ENCODE assay signal across 29 cellular contexts in genomic region chr1:94503153-94503552, GRCh38. TPM values are rescaled to one million over a fixed set of nuclear protein-coding genes. Genes with fewer than 3 reads are reported as not detected.
"Had no signal": no experiment of that assay in that cellular context is flagged by ENCODE, and none has a peak within 500 bp of the region (broad histone marks: within the 10 kb centered on the region; RNA-seq: fewer than 3 reads in every experiment).

No MANE protein-coding gene starts in this region.

- H3K4me3 ChIP-seq: coronary artery, dorsolateral prefrontal cortex, gastrocnemius medialis had no signal

- DNase-seq: activated CD4-positive, alpha-beta memory T cell treated with anti-CD3 and anti-CD28 coated beads for 36 hours; activated CD4-positive, alpha-beta T cell treated with anti-CD3 and anti-CD28 coated beads for 36 hours; activated CD4-positive, alpha-beta T cell treated with anti-CD3 and anti-CD28 coated beads, Interleukin-2, amount 10 ng/mL, durations not matched to agents 24 days and 14 days; activated CD4-positive, CD25-positive, alpha-beta regulatory T cell; activated CD4-positive, CD25-positive, alpha-beta regulatory T cell treated with anti-CD3 and anti-CD28 coated beads, Interleukin-2, amount 50 U/mL, for 72 hours; activated CD8-positive, alpha-beta memory T cell treated with anti-CD3 and anti-CD28 coated beads, Interleukin-2, amount 10 ng/mL, durations not matched to agents 7 days and 5 days; activated CD8-positive, alpha-beta memory T cell treated with anti-CD3 and anti-CD28 coated beads, Interleukin-2, amount 50 U/mL, for 4 hours; activated CD8-positive, alpha-beta T cell treated with anti-CD3 and anti-CD28 coated beads, Interleukin-2, amount 10 ng/mL, durations not matched to agents 7 days and 5 days; activated effector memory CD4-positive, alpha-beta T cell treated with anti-CD3 and anti-CD28 coated beads, Interleukin-2, amount 50 U/mL, for 16 hours; activated naive CD4-positive, alpha-beta T cell treated with anti-CD3 and anti-CD28 coated beads, Interleukin-2, amount 50 U/mL, for 16 hours; activated T-cell treated with anti-CD3 and anti-CD28 coated beads, Interleukin-2, amount 50 U/mL, for 1 hour; activated T-cell treated with anti-CD3 and anti-CD28 coated beads, Interleukin-2, amount 50 U/mL, for 48 hours; amniotic stem cell; anterior cingulate cortex; brain microvascular endothelial cell; dorsolateral prefrontal cortex; effector memory CD4-positive, alpha-beta T cell; endodermal cell; foreskin keratinocyte; gastrocnemius medialis; glutamatergic neuron; T-helper 2 cell had no signal

- ATAC-seq: activated CD4-positive, alpha-beta T cell treated with anti-CD3 and anti-CD28 coated beads for 36 hours; activated CD8-positive, alpha-beta memory T cell treated with anti-CD3 and anti-CD28 coated beads, Interleukin-2, amount 10 ng/mL, durations not matched to agents 7 days and 5 days; activated CD8-positive, alpha-beta T cell treated with anti-CD3 and anti-CD28 coated beads, Interleukin-2, amount 10 ng/mL, durations not matched to agents 7 days and 5 days; foreskin keratinocyte; gastrocnemius medialis had no signal

- H3K4me1 ChIP-seq: foreskin keratinocyte, gastrocnemius medialis had no signal

- H3K9me3 ChIP-seq: gastrocnemius medialis had no signal

- H3K27me3 Mint-ChIP-seq: activated CD4-positive, alpha-beta memory T cell treated with anti-CD3 and anti-CD28 coated beads for 36 hours; activated CD4-positive, alpha-beta T cell treated with anti-CD3 and anti-CD28 coated beads for 36 hours; activated CD4-positive, alpha-beta T cell treated with anti-CD3 and anti-CD28 coated beads, Interleukin-2, amount 10 ng/mL, durations not matched to agents 24 days and 14 days; activated CD8-positive, alpha-beta memory T cell treated with anti-CD3 and anti-CD28 coated beads, Interleukin-2, amount 10 ng/mL, durations not matched to agents 7 days and 5 days; activated naive CD8-positive, alpha-beta T cell; central memory CD8-positive, alpha-beta T cell; dendritic cell treated with granulocyte-macrophage colony-stimulating factor and Interleukin-4, amounts not matched to agents 40 ng/mL and 50 ng/mL, for 4 days had no signal

- H3K4me3 Mint-ChIP-seq: activated CD4-positive, alpha-beta memory T cell treated with anti-CD3 and anti-CD28 coated beads for 36 hours; activated CD4-positive, alpha-beta T cell treated with anti-CD3 and anti-CD28 coated beads for 36 hours; activated CD4-positive, alpha-beta T cell treated with anti-CD3 and anti-CD28 coated beads, Interleukin-2, amount 10 ng/mL, durations not matched to agents 24 days and 14 days; activated CD8-positive, alpha-beta memory T cell treated with anti-CD3 and anti-CD28 coated beads, Interleukin-2, amount 10 ng/mL, durations not matched to agents 7 days and 5 days; activated CD8-positive, alpha-beta T cell treated with anti-CD3 and anti-CD28 coated beads, Interleukin-2, amount 10 ng/mL, durations not matched to agents 7 days and 5 days; activated naive CD8-positive, alpha-beta T cell; activated T-helper 1 cell treated with anti-CD3 and anti-CD28 coated beads, Interleukin-12 subunit alpha, Interleukin-12 subunit beta, Interleukin-2, Interleukin-4 antibody, amounts not matched to agents 30 ng/mL and 10 ng/mL and 1 ng/mL, durations not matched to agents 14 hours and 24 hours and 36 hours; central memory CD8-positive, alpha-beta T cell; dendritic cell treated with granulocyte-macrophage colony-stimulating factor and Interleukin-4, amounts not matched to agents 40 ng/mL and 50 ng/mL, for 4 days; endodermal cell had no signal

- H3K9me3 Mint-ChIP-seq: activated CD4-positive, alpha-beta memory T cell treated with anti-CD3 and anti-CD28 coated beads for 36 hours; activated CD4-positive, alpha-beta T cell treated with anti-CD3 and anti-CD28 coated beads, Interleukin-2, amount 10 ng/mL, durations not matched to agents 24 days and 14 days; activated T-helper 1 cell treated with anti-CD3 and anti-CD28 coated beads, Interleukin-12 subunit alpha, Interleukin-12 subunit beta, Interleukin-2, Interleukin-4 antibody, amounts not matched to agents 30 ng/mL and 10 ng/mL and 1 ng/mL, durations not matched to agents 14 hours and 24 hours and 36 hours; activated T-helper 2 cell treated with anti-CD3 and anti-CD28 coated beads, Interferon-gamma antibody, Interleukin-2, Interleukin-4, amounts not matched to agents 10 μg/mL and 5 μg/mL and 100 μg/mL, durations not matched to agents 14 hours and 24 hours and 36 hours; central memory CD8-positive, alpha-beta T cell; dendritic cell treated with granulocyte-macrophage colony-stimulating factor and Interleukin-4, amounts not matched to agents 40 ng/mL and 50 ng/mL, for 4 days had no signal

- H3K27ac Mint-ChIP-seq: activated CD4-positive, alpha-beta memory T cell treated with anti-CD3 and anti-CD28 coated beads for 36 hours; activated CD4-positive, alpha-beta T cell treated with anti-CD3 and anti-CD28 coated beads for 36 hours; activated CD4-positive, alpha-beta T cell treated with anti-CD3 and anti-CD28 coated beads, Interleukin-2, amount 10 ng/mL, durations not matched to agents 24 days and 14 days; activated CD8-positive, alpha-beta memory T cell treated with anti-CD3 and anti-CD28 coated beads, Interleukin-2, amount 10 ng/mL, durations not matched to agents 7 days and 5 days; activated CD8-positive, alpha-beta T cell treated with anti-CD3 and anti-CD28 coated beads, Interleukin-2, amount 10 ng/mL, durations not matched to agents 7 days and 5 days; activated naive CD8-positive, alpha-beta T cell; activated T-helper 1 cell treated with anti-CD3 and anti-CD28 coated beads, Interleukin-12 subunit alpha, Interleukin-12 subunit beta, Interleukin-2, Interleukin-4 antibody, amounts not matched to agents 30 ng/mL and 10 ng/mL and 1 ng/mL, durations not matched to agents 14 hours and 24 hours and 36 hours; activated T-helper 2 cell treated with anti-CD3 and anti-CD28 coated beads, Interferon-gamma antibody, Interleukin-2, Interleukin-4, amounts not matched to agents 10 μg/mL and 5 μg/mL and 100 μg/mL, durations not matched to agents 14 hours and 24 hours and 36 hours; dendritic cell treated with granulocyte-macrophage colony-stimulating factor and Interleukin-4, amounts not matched to agents 40 ng/mL and 50 ng/mL, for 4 days; endodermal cell had no signal

- H3K27me3 ChIP-seq: brain microvascular endothelial cell, dorsolateral prefrontal cortex, foreskin keratinocyte, gastrocnemius medialis had no signal

- H3K27ac ChIP-seq: brain microvascular endothelial cell, dorsolateral prefrontal cortex, epithelial cell of prostate, foreskin keratinocyte, gastrocnemius medialis had no signal

- H3K4me1 Mint-ChIP-seq: activated CD4-positive, alpha-beta T cell treated with anti-CD3 and anti-CD28 coated beads for 36 hours; central memory CD8-positive, alpha-beta T cell had no signal

RNA-seq across cellular contexts. Expression of gene F3, which starts 38.4 kb away (rescaled TPM):
- total RNA-seq: activated CD8-positive, alpha-beta T cell treated with anti-CD3 and anti-CD28 coated beads, Interleukin-2, amount 10 ng/mL, durations not matched to agents 7 days and 5 days had no signal
